28 cellular contexts compared by ENCODE assay signal in genomic region chr1:200112308-200112707, GRCh38.
"Had no signal": no experiment of that assay in that cellular context is flagged by ENCODE, and none has a peak within 500 bp of the region (broad histone marks: within the 10 kb centered on the region; RNA-seq: fewer than 3 reads in every experiment).

No MANE protein-coding gene starts in this region.

- DNase-seq: naive thymus-derived CD4-positive, alpha-beta T cell; natural killer cell; occipital lobe; ovary; posterior cingulate gyrus; psoas muscle; right cardiac atrium; right lobe of liver; sigmoid colon; stimulated activated CD4-positive, alpha-beta T cell treated with anti-CD3 and anti-CD28 coated beads, Interleukin-15, amount 100 ng/mL, for 24 hours; stimulated activated CD4-positive, alpha-beta T cell treated with anti-CD3 and anti-CD28 coated beads, Interleukin-2, amount 100 ng/mL, for 24 hours; stimulated activated CD4-positive, alpha-beta T cell treated with anti-CD3 and anti-CD28 coated beads, Interleukin-4, amount 100 ng/mL, for 1 hour; stimulated activated CD4-positive, alpha-beta T cell treated with anti-CD3 and anti-CD28 coated beads, Interleukin-4, amount 100 ng/mL, for 4 hours; stimulated activated CD8-positive, alpha-beta memory T cell treated with anti-CD3 and anti-CD28 coated beads, Interleukin-4, amount 100 ng/mL, for 48 hours; stimulated activated naive CD4-positive, alpha-beta T cell; stimulated activated naive CD8-positive, alpha-beta T cell treated with anti-CD3 and anti-CD28 coated beads, Interleukin-15, amount 100 ng/mL, for 72 hours; stimulated activated naive CD8-positive, alpha-beta T cell treated with anti-CD3 and anti-CD28 coated beads, Interleukin-15, Interleukin-2, amounts not matched to agents 100 U/mL and 50 U/mL, for 24 hours; substantia nigra; testis; tibial artery; transverse colon; upper lobe of right lung; uterus had no signal

- H3K4me2 ChIP-seq: neural progenitor cell, smooth muscle cell had no signal

- H3K79me2 ChIP-seq: parathyroid adenoma had no signal

- H3K4me1 ChIP-seq: neural progenitor cell, parathyroid adenoma, psoas muscle, sigmoid colon, suprapubic skin, testis, tibial artery, upper lobe of right lung, uterus had no signal

- H3K9ac ChIP-seq: neural progenitor cell, parathyroid adenoma had no signal

- H2AFZ ChIP-seq: neural progenitor cell, parathyroid adenoma had no signal

- H3K27me3 ChIP-seq: neural progenitor cell, ovary, right lobe of liver, sigmoid colon, testis, tibial artery, transverse colon, upper lobe of right lung, uterus had no signal

- H3K36me3 ChIP-seq: neural progenitor cell, ovary, sigmoid colon, suprapubic skin, tibial artery, transverse colon, upper lobe of right lung, uterus had no signal

- H3K27ac ChIP-seq: neural progenitor cell, ovary, parathyroid adenoma, psoas muscle, right lobe of liver, sigmoid colon, skin epidermis, suprapubic skin, testis, tibial artery, upper lobe of right lung, uterus had no signal

- H3K4me3 ChIP-seq: neural progenitor cell, ovary, psoas muscle, right lobe of liver, sigmoid colon, skin epidermis, smooth muscle cell, suprapubic skin, testis, tibial artery, transverse colon, upper lobe of right lung, uterus had no signal

- H3K9me3 ChIP-seq: ovary, psoas muscle, right lobe of liver, sigmoid colon, suprapubic skin, testis, tibial artery, transverse colon, upper lobe of right lung, uterus had no signal
